8 cellular contexts compared by ENCODE assay signal in genomic region chr16:2512920-2513404, GRCh38. TPM values are rescaled to one million over a fixed set of nuclear protein-coding genes. Genes with fewer than 3 reads are reported as not detected.
DNase-seq lines count a peak whose midpoint lies in the region; ATAC-seq and TF ChIP-seq lines count a peak whose summit lies in the region.

No MANE protein-coding gene starts in this region.

- DNase-seq in HCT116 (ENCODE audit: low read depth, low spot score) = no peak
- DNase-seq in right atrium auricular region (ENCODE audit: low spot score) = no peak
- DNase-seq in NOMO-1 (lab: John Stamatoyannopoulos, UW; ENCODE audit: unreplicated experiment in 2 of 2) = no peak

- peaks cover 61 to 82% (median 76%) of the 10 kb centered on the region in 10 experiments for H3K4me1 ChIP-seq in BLaER1 treated with 17β-estradiol and CSF1 and Interleukin-3, amounts not matched to agents 10 nM and 100 nM
- H3K4me1 ChIP-seq in HCT116 (ENCODE audit: control insufficient read depth in 1 of 2, insufficient read depth in 2 of 2, low read length in 2 of 2) (peaks cover 20 to 39% of the 10 kb centered on the region in 2 experiments), right atrium auricular region (peaks cover 0 to 56% of the 10 kb centered on the region in 2 donors)

- H3K9me2 ChIP-seq in HCT116 (ENCODE audit: insufficient read depth) = no peaks in the 10 kb centered on the region

- peak overlapping the region; percentile 85 to 100 (median 96) for H3K4me2 ChIP-seq in BLaER1 treated with 17β-estradiol and CSF1 and Interleukin-3, amounts not matched to agents 10 nM and 100 nM
- peak overlapping the region; percentile 98 for H3K4me2 ChIP-seq in HCT116 (ENCODE audit: low read length)

- H3K4me3 ChIP-seq in BLaER1 treated with 17β-estradiol and CSF1 and Interleukin-3, amounts not matched to agents 10 nM and 100 nM = peak overlapping the region; percentile 84 to 99 (median 92)
- H3K4me3 ChIP-seq in HCT116 (replicated peaks in 1 of 2; ENCODE audit: low read depth in 1 of 2, low read length in 2 of 2) (peak overlapping the region; percentile 30 to 95), WI38 (ENCODE audit: low read depth, low read length) (peak overlapping the region; percentile 92), right atrium auricular region (peak overlapping the region; percentile 91 to 98), skin epidermis (peak overlapping the region; percentile 80 to 100 (median 94))

- TF ChIP-seq RAD21 in HCT116 (IDR thresholded peaks at IDR 0.05; ENCODE audit: low read depth) = no peak

- no peak for TF ChIP-seq POLR2A in HCT116 (IDR thresholded peaks at IDR 0.05; ENCODE audit: borderline replicate concordance, extremely low read depth, insufficient read depth, insufficient read length)

- no TSS peak for BruUV-seq in HCT116 (replicated peaks; lab: Mats Ljungman, UMichigan)

- H3K9ac ChIP-seq in BLaER1 treated with 17β-estradiol and CSF1 and Interleukin-3, amounts not matched to agents 10 nM and 100 nM = peak overlapping the region; percentile 92 to 100 (median 97); a peak in 18 of 22 replicates
- H3K9ac ChIP-seq in HCT116 (ENCODE audit: low read length) = peak overlapping the region; percentile 95

- no peak overlapping the region for H2AFZ ChIP-seq in HCT116 (ENCODE audit: low read depth, low read length, poor library complexity, severe bottlenecking)

- H3K79me2 ChIP-seq in HCT116 (ENCODE audit: insufficient read depth, low read length) = peaks cover 42% of the 10 kb centered on the region

- peaks cover 36 to 67% (median 42%) of the 10 kb centered on the region in 11 experiments for H4K20me1 ChIP-seq in BLaER1 treated with 17β-estradiol and CSF1 and Interleukin-3, amounts not matched to agents 10 nM and 100 nM
- peaks cover 5% of the 10 kb centered on the region; the same call in 1 of the 2 replicates for H4K20me1 ChIP-seq in HCT116 (ENCODE audit: insufficient read depth)

- CTCF ChIA-PET in HCT116 (lab: Charles Lee) = no interaction called here

- H3K27ac ChIP-seq in BLaER1 treated with 17β-estradiol and CSF1 and Interleukin-3, amounts not matched to agents 10 nM and 100 nM = peak overlapping the region in 10 of 11 experiments; percentile 92 to 99 (median 98); a peak in 20 of 22 replicates
- H3K27ac ChIP-seq in HCT116 (ENCODE audit: low read depth, low read length) = peak overlapping the region; percentile 98
- peak overlapping the region; percentile 98 to 99 for H3K27ac ChIP-seq in right atrium auricular region
- peak overlapping the region; percentile 4 to 100 (median 99) for H3K27ac ChIP-seq in skin epidermis

- POLR2A ChIA-PET in HCT116 (lab: Charles Lee) = no interaction called here

- TF ChIP-seq CTCF in HCT116 (IDR thresholded peaks at IDR 0.05 in 2 of 3, conservative IDR thresholded peaks at IDR 0.05 in 1 of 3; ENCODE audit: borderline replicate concordance in 1 of 3, insufficient read depth in 1 of 3, low read depth in 2 of 3, low read length in 2 of 3) (no peak; a peak in 1 of 6 replicates), WI38 (IDR thresholded peaks at IDR 0.05; ENCODE audit: low read depth, low read length) (no peak), right atrium auricular region (IDR thresholded peaks at IDR 0.05) (no peak)

- ATAC-seq in HCT116 (peak; percentile 19; the same call in 1 of the 2 replicates), HG03565 (IDR thresholded peaks at IDR 0.05; ENCODE audit: unreplicated experiment) (no peak), GM19397 (IDR thresholded peaks at IDR 0.05; ENCODE audit: unreplicated experiment) (no peak)

- RAD21 ChIA-PET in HCT116 (lab: Charles Lee; ENCODE audit: low non-redundant PET in 1 of 2, low total read pairs in 2 of 2, uncharacterized antibody in 2 of 2, unreplicated experiment in 2 of 2) = no interaction called here

- no peaks in the 10 kb centered on the region for H3K27me3 ChIP-seq in BLaER1 treated with 17β-estradiol and CSF1 and Interleukin-3, amounts not matched to agents 10 nM and 100 nM
- H3K27me3 ChIP-seq in HCT116 (ENCODE audit: insufficient read depth, low read length) (no peaks in the 10 kb centered on the region), right atrium auricular region (no peaks in the 10 kb centered on the region)

- H3K9me3 ChIP-seq in BLaER1 treated with 17β-estradiol and CSF1 and Interleukin-3, amounts not matched to agents 10 nM and 100 nM (replicated peaks in 1 of 11) = no peaks in the 10 kb centered on the region
- H3K9me3 ChIP-seq in HCT116 (ENCODE audit: control insufficient read depth in 1 of 2, insufficient read depth in 1 of 2, low read depth in 1 of 2, low read length in 2 of 2) (no peaks in the 10 kb centered on the region), right atrium auricular region (no peaks in the 10 kb centered on the region)

- intact Hi-C loops in HCT116 (cut with micrococcal nuclease) = no loop called here

- peaks cover 0 to 19% (median 5%) of the 10 kb centered on the region in 11 experiments; a peak in 8 of 22 replicates for H3K36me3 ChIP-seq in BLaER1 treated with 17β-estradiol and CSF1 and Interleukin-3, amounts not matched to agents 10 nM and 100 nM
- H3K36me3 ChIP-seq in HCT116 (ENCODE audit: control insufficient read depth in 1 of 2, insufficient read depth in 2 of 2, low read length in 2 of 2) = no peaks in the 10 kb centered on the region
- no peaks in the 10 kb centered on the region for H3K36me3 ChIP-seq in right atrium auricular region

TF ChIP-seq in HCT116, 20 proteins besides CTCF, POLR2A, EP300 and RAD21:
- TF ChIP-seq ZNF274 (IDR thresholded peaks at IDR 0.05; ENCODE audit: low read depth, low read length) (no peak), ELF1 (IDR thresholded peaks at IDR 0.05; ENCODE audit: borderline replicate concordance, low read depth) (no peak), ATF3 (IDR thresholded peaks at IDR 0.05) (no peak), EZH2 (IDR thresholded peaks at IDR 0.05) (no peak), EZH2phosphoT487 (IDR thresholded peaks at IDR 0.05; ENCODE audit: borderline replicate concordance) (no peak), SP1 (IDR thresholded peaks at IDR 0.05; ENCODE audit: low read depth) (no peak), TCF7L2 (IDR thresholded peaks at IDR 0.05; ENCODE audit: borderline replicate concordance, extremely low read depth, insufficient read depth, insufficient read length) (no peak), ZFX (IDR thresholded peaks at IDR 0.05) (no peak), SIN3A (IDR thresholded peaks at IDR 0.05; ENCODE audit: low read depth) (no peak), POLR2AphosphoS5 (IDR thresholded peaks at IDR 0.05; ENCODE audit: low read depth, low read length) (no peak), JUND (IDR thresholded peaks at IDR 0.05) (no peak), SRF (IDR thresholded peaks at IDR 0.05; ENCODE audit: low read depth) (no peak), CEBPB (IDR thresholded peaks at IDR 0.05; ENCODE audit: low read depth) (no peak), YY1 (IDR thresholded peaks at IDR 0.05; ENCODE audit: extremely low read depth, insufficient replicate concordance, low read depth, low read length) (no peak)
- TF ChIP-seq, protein P1, sequence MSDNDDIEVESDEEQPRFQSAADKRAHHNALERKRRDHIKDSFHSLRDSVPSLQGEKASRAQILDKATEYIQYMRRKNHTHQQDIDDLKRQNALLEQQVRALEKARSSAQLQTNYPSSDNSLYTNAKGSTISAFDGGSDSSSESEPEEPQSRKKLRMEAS (IDR thresholded peaks at IDR 0.05) = no peak

RNA-seq across cellular contexts. Expression of gene ATP6V0C, which starts 0.8 kb away (rescaled TPM):
- total RNA-seq in HCT116 (2021; ENCODE audit: unreplicated experiment) (187 TPM), right atrium auricular region (100 to 1,000 TPM in 1 of 2 donors, 10 to 100 TPM in 1; 63.7 to 107 TPM)
- polyA plus RNA-seq in HCT116 (2012) = 186 and 193 TPM in 2 replicates

RNA-seq across cellular contexts. Expression of gene AMDHD2, which starts 7.2 kb away (rescaled TPM):
- total RNA-seq in HCT116 (2021; ENCODE audit: unreplicated experiment) (42.9 TPM), right atrium auricular region (10 to 100 TPM; 10.6 to 12.6 TPM)
- polyA plus RNA-seq in HCT116 (2012) = 12.6 and 16.4 TPM in 2 replicates

RNA-seq across cellular contexts. Expression of gene CEMP1, which starts 18.2 kb away (rescaled TPM):
- total RNA-seq in HCT116 (2021; ENCODE audit: unreplicated experiment) = 0.32 TPM
- 2.0 and 3.8 TPM in 2 replicates for polyA plus RNA-seq in HCT116 (2012)
- total RNA-seq in right atrium auricular region = 1 to 10 TPM in 1 of 2 donors, not detected in 1; 1.5 TPM

RNA-seq across cellular contexts. Expression of gene PDPK1, which starts 24.9 kb away (rescaled TPM):
- total RNA-seq in HCT116 (2021; ENCODE audit: unreplicated experiment) = 36.1 TPM
- polyA plus RNA-seq in HCT116 (2012) = 12.3 and 20.8 TPM in 2 replicates
- total RNA-seq in right atrium auricular region = 10 to 100 TPM; 25.0 to 29.5 TPM

RNA-seq across cellular contexts. Expression of gene TBC1D24, which starts 38.0 kb away (rescaled TPM):
- total RNA-seq in HCT116 (2021; ENCODE audit: unreplicated experiment) = 24.6 TPM
- polyA plus RNA-seq in HCT116 (2012) = 8.2 and 8.4 TPM in 2 replicates
- 10 to 100 TPM in 1 of 2 donors, 1 to 10 TPM in 1; 9.6 to 10.5 TPM for total RNA-seq in right atrium auricular region
